Comparison of ENCODE assay signal across 18 cellular contexts in the genomic region with DNA sequence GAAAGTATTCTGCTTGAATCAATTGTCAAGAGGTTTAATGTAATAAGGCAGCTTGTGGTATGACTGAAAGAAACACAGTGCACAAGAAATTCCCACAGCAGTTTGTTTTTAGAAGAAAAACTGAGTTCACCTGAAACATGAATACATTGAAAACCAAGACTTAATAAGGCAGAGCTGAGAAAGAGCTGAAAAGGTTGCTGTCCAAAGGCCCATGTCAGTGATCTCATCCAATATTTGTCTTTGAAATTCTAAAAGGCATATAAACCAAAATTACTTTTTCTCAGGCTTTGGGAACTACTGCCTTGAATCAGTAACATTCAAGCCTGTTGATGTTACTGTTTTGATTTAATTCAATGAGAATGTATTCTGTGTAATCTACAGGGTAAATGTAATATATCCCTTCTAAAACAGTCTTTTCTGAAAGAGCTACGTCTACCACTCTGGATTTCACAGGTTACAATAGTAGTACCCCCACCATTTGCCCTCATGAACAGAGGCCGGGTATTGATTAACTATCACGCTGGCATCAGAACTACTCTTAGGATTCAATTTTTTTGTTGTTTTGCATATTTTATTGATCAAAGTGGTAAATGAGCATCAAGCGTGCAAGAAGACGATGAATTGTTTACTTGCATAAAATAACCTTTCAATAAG. TPM values are rescaled to one million over a fixed set of nuclear protein-coding genes. Genes with fewer than 3 reads are reported as not detected.
A peak's percentile ranks its signal among the peaks of the same experiment; 100 is the strongest.
DNase-seq lines count a peak whose midpoint lies in the region; ATAC-seq, FAIRE-seq and TF ChIP-seq lines count a peak whose summit lies in the region.
"Had no signal": no experiment of that assay in that cellular context is flagged by ENCODE, and none has a peak within 500 bp of the region (broad histone marks: within the 10 kb centered on the region; RNA-seq: fewer than 3 reads in every experiment).

No MANE protein-coding gene starts in this region.

- H2AFZ ChIP-seq in GM23338 = no peak overlapping the region
- H2AFZ ChIP-seq in HepG2 (ENCODE audit: low read length) = no peak overlapping the region

- 75 to 78% methylated on average over 5 of the region's 5 CpGs for WGBS in body of pancreas, 2 donors
- 84% methylated on average over 5 of the region's 5 CpGs for WGBS in HepG2 (ENCODE audit: low lambda C conversion rate)

- no peaks in the 10 kb centered on the region for H3K27me3 Mint-ChIP-seq in GM23338 (ENCODE audit: insufficient read depth, low read depth, poor library complexity)
- H3K27me3 Mint-ChIP-seq in progenitor cell of endocrine pancreas = no peaks in the 10 kb centered on the region
- H3K27me3 Mint-ChIP-seq: CD4-positive, alpha-beta T cell had no signal

- no TSS peak for BruUV-seq in HepG2 (replicated peaks; lab: Mats Ljungman, UMichigan)

- H3K4me1 Mint-ChIP-seq in GM23338 (peaks cover 6% of the 10 kb centered on the region; the same call in 2 of the 3 replicates), progenitor cell of endocrine pancreas (ENCODE audit: low read depth) (peaks cover 36% of the 10 kb centered on the region)
- H3K4me1 Mint-ChIP-seq: H9 had no signal

- TF ChIP-seq RAD21 in HepG2 (CRISPR knock-in tag; IDR thresholded peaks at IDR 0.05) = no peak

- H3K9me3 ChIP-seq in body of pancreas = no peaks in the 10 kb centered on the region
- H3K9me3 ChIP-seq in HepG2 (ENCODE audit: low read length) = no peaks in the 10 kb centered on the region
- no peaks in the 10 kb centered on the region for H3K9me3 ChIP-seq in breast epithelium
- H3K9me3 ChIP-seq in gastrocnemius medialis = no peaks in the 10 kb centered on the region
- H3K9me3 ChIP-seq: Caco-2 had no signal

- in situ Hi-C loops in HepG2 (cut with HindIII; ENCODE audit: extremely low pct_ligation_motif_present, low pct_unique_long_range_greater_than_20kb) = no loop called here
- in situ Hi-C loops in gastrocnemius medialis (cut with MboI; ENCODE audit: low sequenced_read_pairs in 4 of 4) = no loop called here

- no peaks in the 10 kb centered on the region for H3K36me3 Mint-ChIP-seq in GM23338 (ENCODE audit: low read depth)
- H3K36me3 Mint-ChIP-seq in progenitor cell of endocrine pancreas (ENCODE audit: insufficient read depth) = peaks cover 2% of the 10 kb centered on the region

- H4K20me1 ChIP-seq in GM23338 (replicated peaks; ENCODE audit: insufficient read depth) (no peaks in the 10 kb centered on the region), HepG2 (ENCODE audit: insufficient read depth, low read length) (no peaks in the 10 kb centered on the region)

- H3K27me3 ChIP-seq in GM23338 (ENCODE audit: insufficient read depth) (no peaks in the 10 kb centered on the region), body of pancreas (no peaks in the 10 kb centered on the region), HepG2 (ENCODE audit: control insufficient read depth in 1 of 2, insufficient read depth in 2 of 2, low read length in 2 of 2) (no peaks in the 10 kb centered on the region), breast epithelium (no peaks in the 10 kb centered on the region), gastrocnemius medialis (no peaks in the 10 kb centered on the region)

- ATAC-seq in GM23338 (no peak), body of pancreas (peak; percentile 64), HepG2 (peak; percentile 38; the same call in 2 of the 3 replicates), gastrocnemius medialis (no peak)
- ATAC-seq in activated CD4-positive, CD25-positive, alpha-beta regulatory T cell treated with anti-CD3 and anti-CD28 coated beads, Interleukin-2, amount 50 U/mL, for 24 hours = no peak

- no peak for TF ChIP-seq CTCF in GM23338 (conservative IDR thresholded peaks at IDR 0.05; ENCODE audit: low read depth in 2 of 2)
- no peak for TF ChIP-seq CTCF in body of pancreas (IDR thresholded peaks at IDR 0.05)
- no peak for TF ChIP-seq CTCF in HepG2 (CRISPR knock-in tag; IDR thresholded peaks at IDR 0.05)
- TF ChIP-seq CTCF in progenitor cell of endocrine pancreas (IDR thresholded peaks at IDR 0.05; ENCODE audit: unreplicated experiment) = no peak
- TF ChIP-seq CTCF in breast epithelium (IDR thresholded peaks at IDR 0.05) = no peak
- TF ChIP-seq CTCF in gastrocnemius medialis (IDR thresholded peaks at IDR 0.05 in 4 of 5, conservative IDR thresholded peaks at IDR 0.05 in 1 of 5) = no peak

- H3K4me3 Mint-ChIP-seq in GM23338 = no peak overlapping the region
- H3K4me3 Mint-ChIP-seq in progenitor cell of endocrine pancreas (ENCODE audit: low read depth) = no peak overlapping the region
- H3K4me3 Mint-ChIP-seq: CD4-positive, alpha-beta T cell; H9 had no signal

- H3K4me3 ChIP-seq in GM23338 (no peak overlapping the region), body of pancreas (no peak overlapping the region), HepG2 (replicated peaks in 1 of 3; ENCODE audit: insufficient read depth in 1 of 3, low read depth in 2 of 3, low read length in 3 of 3) (no peak overlapping the region), breast epithelium (no peak overlapping the region), gastrocnemius medialis (no peak overlapping the region)

- TF ChIP-seq EP300 in HepG2 (IDR thresholded peaks at IDR 0.05; ENCODE audit: low read depth in 2 of 2, low read length in 2 of 2) = no peak
- TF ChIP-seq EP300 in HepG2 (CRISPR knock-in tag; IDR thresholded peaks at IDR 0.05; ENCODE audit: borderline replicate concordance) = no peak

- H3K4me2 ChIP-seq in GM23338 = no peak overlapping the region
- no peak overlapping the region for H3K4me2 ChIP-seq in HepG2 (ENCODE audit: low read depth, low read length)

- no peaks in the 10 kb centered on the region for H3K9me2 ChIP-seq in GM23338 (ENCODE audit: insufficient read depth)

- TF ChIP-seq POLR2A in body of pancreas (IDR thresholded peaks at IDR 0.05) (no peak), HepG2 (IDR thresholded peaks at IDR 0.05; ENCODE audit: insufficient read depth in 1 of 2, low read depth in 2 of 2, low read length in 2 of 2) (no peak), breast epithelium (IDR thresholded peaks at IDR 0.05) (no peak), gastrocnemius medialis (IDR thresholded peaks at IDR 0.05) (no peak)

- no peak for FAIRE-seq in HepG2 (lab: Jason Lieb, UNC)
- FAIRE-seq: A204.1, D721Med, G401.6, GM12892 had no signal

- no peaks in the 10 kb centered on the region for H3F3A ChIP-seq in GM23338 (replicated peaks; ENCODE audit: low read depth)

- no peaks in the 10 kb centered on the region for H3K79me2 ChIP-seq in GM23338 (replicated peaks; ENCODE audit: insufficient read depth)
- H3K79me2 ChIP-seq in HepG2 (ENCODE audit: insufficient read depth, low read length) = no peaks in the 10 kb centered on the region

- H3K4me1 ChIP-seq in GM23338 (ENCODE audit: insufficient read depth) (no peaks in the 10 kb centered on the region), body of pancreas (peaks cover 34% of the 10 kb centered on the region), HepG2 (ENCODE audit: insufficient read depth, low read length) (peaks cover 30% of the 10 kb centered on the region), breast epithelium (no peaks in the 10 kb centered on the region), gastrocnemius medialis (no peaks in the 10 kb centered on the region)

- H3K9me3 Mint-ChIP-seq in GM23338 (no peaks in the 10 kb centered on the region), progenitor cell of endocrine pancreas (ENCODE audit: low read depth) (no peaks in the 10 kb centered on the region)
- H3K9me3 Mint-ChIP-seq: CD4-positive, alpha-beta T cell; H9 had no signal

- H3K36me3 ChIP-seq in GM23338 (ENCODE audit: insufficient read depth) (no peaks in the 10 kb centered on the region), body of pancreas (replicated peaks in 1 of 2; ENCODE audit: insufficient read depth in 1 of 2, low read depth in 2 of 2) (no peaks in the 10 kb centered on the region), HepG2 (replicated peaks in 1 of 2; ENCODE audit: control insufficient read depth in 1 of 2, insufficient read depth in 2 of 2, low read length in 2 of 2) (no peaks in the 10 kb centered on the region), breast epithelium (no peaks in the 10 kb centered on the region), gastrocnemius medialis (no peaks in the 10 kb centered on the region)

- no peak for DNase-seq in GM23338 (ENCODE audit: low spot score)
- DNase-seq in body of pancreas = no peak
- DNase-seq in HepG2 (ENCODE audit: low spot score) = no peak
- DNase-seq in progenitor cell of endocrine pancreas (ENCODE audit: low spot score, unreplicated experiment) = no peak
- no peak for DNase-seq in activated naive CD4-positive, alpha-beta T cell treated with anti-CD3 and anti-CD28 coated beads, Interleukin-2, amount 50 U/mL, for 16 hours
- DNase-seq in breast epithelium (ENCODE audit: low spot score in 2 of 2) = no peak
- no peak for DNase-seq in gastrocnemius medialis
- DNase-seq: AML-193; Caco-2; CD4-positive, alpha-beta T cell; GOT3; H9 had no signal

- H3K9ac ChIP-seq in HepG2 (ENCODE audit: insufficient read depth, low read depth, low read length) = no peak overlapping the region

- H3K27ac Mint-ChIP-seq in GM23338 = no peak overlapping the region
- peak overlapping the region; percentile 22 for H3K27ac Mint-ChIP-seq in progenitor cell of endocrine pancreas
- H3K27ac Mint-ChIP-seq: CD4-positive, alpha-beta T cell had no signal

- POLR2A ChIA-PET in HepG2 (lab: Yijun Ruan, JAX) = no interaction called here

- H3K27ac ChIP-seq in GM23338 (ENCODE audit: low read depth) (peak overlapping the region; percentile 53; the same call in 1 of the 2 replicates), body of pancreas (peak overlapping the region in 3 of 4 donors; percentile 53 to 64 (median 56)), HepG2 (ENCODE audit: extremely low read length, insufficient read depth, low read length) (peak overlapping the region; percentile 29), breast epithelium (no peak overlapping the region), gastrocnemius medialis (no peak overlapping the region)
- H3K27ac ChIP-seq: C4-2B had no signal

- CTCF ChIA-PET in HepG2 (lab: Yijun Ruan, JAX; ENCODE audit: low intra/inter-chr PET ratio, low total read pairs) = no interaction called here

- intact Hi-C loops in body of pancreas (cut with DNase I) = no loop called here
- intact Hi-C loops in HepG2 (cut with micrococcal nuclease; ENCODE audit: unreplicated experiment) = no loop called here
- intact Hi-C loops in breast epithelium (cut with DNase I; ENCODE audit: low total_unique reads) = no loop called here
- intact Hi-C loops in gastrocnemius medialis (cut with DNase I; ENCODE audit: low total_unique reads) = no loop called here

RNA-seq across cellular contexts. Expression of gene PPIC, which starts 57.8 kb away (rescaled TPM):
- 13.9 and 21.3 TPM in 2 replicates for total RNA-seq in GM23338 (2014; rRNA removed; shearing (Covaris generic))
- 19.9 and 21.0 TPM in 2 replicates for polyA plus RNA-seq in GM23338 (2016; fragmentation: Nextera tagmentation; extraction: Ambion mirVana)
- 10 to 100 TPM in 1 of 2 donors, 1 to 10 TPM in 1; 9.6 to 31.0 TPM for total RNA-seq in body of pancreas
- 9.9 and 17.2 TPM in 2 replicates for total RNA-seq in HepG2 (2016; rRNA removed; fragmentation: Illumina TruSeq; extraction: Trizol)
- total RNA-seq in HepG2 (2016; cell fraction: cytosol; rRNA removed; fragmentation: Illumina TruSeq; extraction: Trizol; ENCODE audit: low read depth) = 3.5 and 5.4 TPM in 2 replicates
- 11.5 and 18.9 TPM in 2 replicates for total RNA-seq in HepG2 (2016; cell fraction: insoluble cytoplasmic fraction; rRNA removed; fragmentation: Illumina TruSeq; extraction: Trizol)
- total RNA-seq in HepG2 (2016; cell fraction: membrane; rRNA removed; fragmentation: Illumina TruSeq; extraction: Trizol) = 6.8 and 8.3 TPM in 2 replicates
- 17.3 and 18.0 TPM in 2 replicates for total RNA-seq in HepG2 (2016; cell fraction: nucleus; rRNA removed; fragmentation: Illumina TruSeq; extraction: Trizol)
- polyA plus RNA-seq in HepG2 (2011; rRNA removed) = 5.1 and 6.2 TPM in 2 replicates
- polyA plus RNA-seq in HepG2 (2011; cell fraction: cytosol; rRNA removed) = 5.1 and 6.5 TPM in 2 replicates
- polyA plus RNA-seq in HepG2 (2011; cell fraction: nucleus; rRNA removed) = 3.0 and 3.7 TPM in 2 replicates
- 2.9 and 6.8 TPM in 2 replicates for polyA plus RNA-seq in HepG2 (2012)
- polyA plus RNA-seq in HepG2 (2016; cell fraction: cytosol; fragmentation: Illumina TruSeq; extraction: Trizol; ENCODE audit: low read depth) = 5.5 and 6.1 TPM in 2 replicates
- 15.8 and 17.1 TPM in 2 replicates for polyA plus RNA-seq in HepG2 (2016; cell fraction: insoluble cytoplasmic fraction; fragmentation: Illumina TruSeq; extraction: Trizol; ENCODE audit: low read depth)
- polyA plus RNA-seq in HepG2 (2016; cell fraction: membrane; fragmentation: Illumina TruSeq; extraction: Trizol; ENCODE audit: low read depth) = 8.5 and 8.7 TPM in 2 replicates
- 38.3 and 40.5 TPM in 2 replicates for polyA plus RNA-seq in HepG2 (2016; cell fraction: nucleus; fragmentation: Illumina TruSeq; extraction: Trizol; ENCODE audit: insufficient read depth, low read depth)
- polyA minus RNA-seq in HepG2 (2011; rRNA and poly(A)+ RNA removed; ENCODE audit: low replicate concordance) = 10.9 and 34.0 TPM in 2 replicates
- polyA minus RNA-seq in HepG2 (2011; cell fraction: cytosol; rRNA and poly(A)+ RNA removed) = 3.0 and 3.1 TPM in 2 replicates
- polyA minus RNA-seq in HepG2 (2011; cell fraction: nucleus; rRNA and poly(A)+ RNA removed) = 3.3 and 4.0 TPM in 2 replicates
- total RNA-seq in progenitor cell of endocrine pancreas = 21.0 and 26.0 TPM in 2 replicates
- total RNA-seq in breast epithelium = 10 to 100 TPM; 18.7 to 33.1 (median 30.3) TPM
- 10 to 100 TPM; 10.3 to 29.8 (median 20.2) TPM for total RNA-seq in gastrocnemius medialis
- total RNA-seq: CD4-positive, alpha-beta T cell had no signal

Comparison
In these comparisons a context has a peak if more than half of its experiments do, and no peak if none do; other contexts are left out.
1. ATAC-seq: peak in body of pancreas (single experiment) and HepG2 (single experiment); none in GM23338 (single experiment), activated CD4-positive, CD25-positive, alpha-beta regulatory T cell treated with anti-CD3 and anti-CD28 coated beads, Interleukin-2, amount 50 U/mL, for 24 hours (0 of 2) and gastrocnemius medialis (0 of 2).
2. H3K27ac ChIP-seq: peak in GM23338 (single experiment), body of pancreas (3 of 4) and HepG2 (single experiment); none in breast epithelium (0 of 2) and gastrocnemius medialis (0 of 4).